Comparison of ENCODE assay signal across 30 cellular contexts in genomic region chrX:13857804-13858203, GRCh38. TPM values are rescaled to one million over a fixed set of nuclear protein-coding genes. Genes with fewer than 3 reads are reported as not detected.
"Had no signal": no experiment of that assay in that cellular context is flagged by ENCODE, and none has a peak within 500 bp of the region (broad histone marks: within the 10 kb centered on the region; RNA-seq: fewer than 3 reads in every experiment).

No MANE protein-coding gene starts in this region.

- H3K4me1 Mint-ChIP-seq: naive B cell; stimulated activated naive B cell treated with anti-CD40 and anti-IgM and Interleukin-4, amounts not matched to agents 10 μg/mL and 1 μg/mL and 100 μg/mL, for 72 hours had no signal

- H3K4me1 ChIP-seq: esophagus muscularis mucosa, foreskin keratinocyte, heart right ventricle, parathyroid adenoma, right lobe of liver, suprapubic skin, thyroid gland, vagina had no signal

- H3K9me3 Mint-ChIP-seq: nephron; stimulated activated naive B cell treated with anti-CD40 and anti-IgM and Interleukin-4, amounts not matched to agents 10 μg/mL and 1 μg/mL and 100 μg/mL, for 72 hours; stimulated activated naive CD8-positive, alpha-beta T cell treated with anti-CD3 and anti-CD28 coated beads, Interleukin-15, Interleukin-2, amounts not matched to agents 100 ng/mL and 50 ng/mL, for 24 hours had no signal

- H3K9ac ChIP-seq: neural progenitor cell, parathyroid adenoma had no signal

- DNase-seq: dorsolateral prefrontal cortex; effector CD4-positive, alpha-beta T cell; foreskin keratinocyte; glutamatergic neuron; heart right ventricle; hippocampal formation; kidney glomerular epithelial cell; left colon; mesenchymal stem cell; mucosa of descending colon; naive B cell; right lobe of liver; small intestine; stimulated activated CD4-positive, alpha-beta T cell treated with anti-CD3 and anti-CD28 coated beads, Interleukin-15, amount 100 ng/mL, for 24 hours; stimulated activated CD4-positive, alpha-beta T cell treated with anti-CD3 and anti-CD28 coated beads, Interleukin-2, amount 100 ng/mL, for 48 hours; stimulated activated naive B cell treated with anti-CD40 and anti-IgM and Interleukin-4, amounts not matched to agents 10 μg/mL and 1 μg/mL and 100 μg/mL, for 72 hours; thyroid gland; trophoblast cell had no signal

- H3K27ac Mint-ChIP-seq: mesothelial cell of epicardium; naive B cell; nephron; progenitor cell of endocrine pancreas; stimulated activated naive B cell treated with anti-CD40 and anti-IgM and Interleukin-4, amounts not matched to agents 10 μg/mL and 1 μg/mL and 100 μg/mL, for 72 hours; stimulated activated naive CD8-positive, alpha-beta T cell treated with anti-CD3 and anti-CD28 coated beads, Interleukin-15, Interleukin-2, amounts not matched to agents 100 ng/mL and 50 ng/mL, for 24 hours had no signal

- H3K27me3 Mint-ChIP-seq: progenitor cell of endocrine pancreas had no signal

- H3K9me3 ChIP-seq: esophagus muscularis mucosa, heart right ventricle, mucosa of descending colon, right lobe of liver, suprapubic skin, thyroid gland, vagina had no signal

- H3K4me2 ChIP-seq: neural progenitor cell had no signal

- H2AFZ ChIP-seq: neural progenitor cell, parathyroid adenoma had no signal

- H3K36me3 ChIP-seq: esophagus muscularis mucosa, heart right ventricle, neural progenitor cell, right lobe of liver, suprapubic skin, thyroid gland, vagina had no signal

- ATAC-seq: foreskin keratinocyte; heart right ventricle; left colon; mucosa of descending colon; right lobe of liver; stimulated activated naive B cell treated with anti-CD40 and anti-IgM and Interleukin-4, amounts not matched to agents 10 μg/mL and 1 μg/mL and 100 μg/mL, for 72 hours had no signal

- H3K79me2 ChIP-seq: parathyroid adenoma had no signal

- H3K27me3 ChIP-seq: esophagus muscularis mucosa, foreskin keratinocyte, neural progenitor cell, right lobe of liver, suprapubic skin, thyroid gland, vagina had no signal

- H3K4me3 Mint-ChIP-seq: mesothelial cell of epicardium; naive B cell; nephron; neural progenitor cell; stimulated activated naive B cell treated with anti-CD40 and anti-IgM and Interleukin-4, amounts not matched to agents 10 μg/mL and 1 μg/mL and 100 μg/mL, for 72 hours; stimulated activated naive CD8-positive, alpha-beta T cell treated with anti-CD3 and anti-CD28 coated beads, Interleukin-15, Interleukin-2, amounts not matched to agents 100 ng/mL and 50 ng/mL, for 24 hours had no signal

- H3K4me3 ChIP-seq: dorsolateral prefrontal cortex, esophagus muscularis mucosa, heart right ventricle, lung, mucosa of descending colon, neural progenitor cell, right lobe of liver, suprapubic skin, thyroid gland, vagina had no signal

- FAIRE-seq: islet of Langerhans, small intestine had no signal

- H3K27ac ChIP-seq: epithelial cell of prostate, esophagus muscularis mucosa, foreskin keratinocyte, heart right ventricle, neural progenitor cell, parathyroid adenoma, right lobe of liver, suprapubic skin, thyroid gland, vagina had no signal

- H3K36me3 Mint-ChIP-seq: mesothelial cell of epicardium; naive B cell; stimulated activated naive B cell treated with anti-CD40 and anti-IgM and Interleukin-4, amounts not matched to agents 10 μg/mL and 1 μg/mL and 100 μg/mL, for 72 hours had no signal

RNA-seq across cellular contexts. Expression of gene GPM6B, which starts 40.9 kb away (rescaled TPM):
- total RNA-seq: foreskin keratinocyte had no signal
